Comparison of ENCODE assay signal across 35 cellular contexts in genomic region chr2:202990501-202990900, GRCh38.
"Had no signal": no experiment of that assay in that cellular context is flagged by ENCODE, and none has a peak within 500 bp of the region (broad histone marks: within the 10 kb centered on the region; RNA-seq: fewer than 3 reads in every experiment).

No MANE protein-coding gene starts in this region.

- H3K36me3 ChIP-seq: MG63 had no signal

- H3K4me3 ChIP-seq: MG63 had no signal

- H3K9me3 ChIP-seq: MG63 had no signal

- H3K27me3 ChIP-seq: MG63 had no signal

- DNase-seq: Kasumi-1, MG63, MM.1S, MV-4-11, NCI-H1048, NCI-H1092, NCI-H1092 treated with DMSO at 0.1 percent for 48 hours, NCI-H1105, NCI-H1105 treated with DMSO at 0.1 percent for 48 hours, NCI-H1417, NCI-H1417 treated with DMSO at 0.1 percent for 48 hours, NCI-H1436, NCI-H1436 treated with DMSO at 0.1 percent for 48 hours, NCI-H146, NCI-H1694, NCI-H1694 treated with DMSO at 0.1 percent for 48 hours, NCI-H187, NCI-H187 treated with DMSO at 0.1 percent for 48 hours, NCI-H1930, NCI-H2029, NCI-H2029 treated with DMSO at 0.1 percent for 48 hours, NCI-H2081, NCI-H2081 treated with DMSO at 0.1 percent for 48 hours, NCI-H2107, NCI-H2171, NCI-H2171 treated with DMSO at 0.1 percent for 48 hours, NCI-H2227 treated with DMSO at 0.1 percent for 48 hours, NCI-H226, NCI-H345, NCI-H446, NCI-H446 treated with DMSO at 0.1 percent for 48 hours, NCI-H510A, NCI-H510A treated with DMSO at 0.1 percent for 48 hours, NCI-H524, NCI-H524 treated with DMSO at 0.1 percent for 48 hours had no signal
